In the genomic region with DNA sequence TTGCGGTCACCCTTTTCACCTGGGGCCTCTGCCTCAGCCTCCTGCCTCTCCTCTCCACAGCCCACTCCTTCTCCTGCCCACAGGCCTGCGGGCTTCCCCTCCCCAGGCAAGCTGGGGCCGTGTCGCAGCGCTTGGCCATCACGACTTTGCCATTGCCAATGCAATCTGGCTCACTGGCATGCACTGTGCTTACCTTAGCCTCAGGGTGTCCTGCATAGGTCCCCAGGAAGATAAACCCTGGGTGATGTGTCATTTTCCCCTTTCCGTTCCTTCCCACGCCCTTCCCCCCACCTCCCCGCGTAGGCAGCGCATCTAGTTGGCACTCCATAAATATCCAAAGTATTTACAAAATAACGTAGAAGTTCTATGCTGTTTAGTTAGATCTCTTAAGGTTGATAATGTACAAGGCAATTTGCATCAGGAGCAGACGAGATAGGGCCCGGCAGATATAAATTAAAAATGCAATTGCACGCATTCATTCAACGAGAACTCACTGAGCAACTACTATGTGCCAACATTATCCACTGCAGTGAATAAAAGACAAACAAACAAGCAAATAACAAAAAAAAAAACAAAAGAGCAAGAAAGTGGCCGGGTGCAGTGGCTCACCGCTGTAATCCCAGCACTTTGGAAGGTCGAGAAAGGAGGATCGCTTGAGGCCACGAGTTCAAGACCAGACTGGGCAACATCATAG, we compare ENCODE assay signal across 8 cellular contexts. TPM values are rescaled to one million over a fixed set of nuclear protein-coding genes. Genes with fewer than 3 reads are reported as not detected.
DNase-seq lines count a peak whose midpoint lies in the region; ATAC-seq and TF ChIP-seq lines count a peak whose summit lies in the region.

No MANE protein-coding gene starts in this region.

- peak overlapping the region; percentile 79 for H3K4me2 ChIP-seq in OCI-LY3 (ENCODE audit: low read length)
- H3K4me2 ChIP-seq in neuronal stem cell (ENCODE audit: insufficient read depth, low read length, poor library complexity, severe bottlenecking): peak overlapping the region; percentile 97

- H3K27ac ChIP-seq in CD8-positive, alpha-beta T cell (ENCODE audit: low read depth, low read length): peak overlapping the region; percentile 89
- H3K27ac ChIP-seq in OCI-LY3 (ENCODE audit: low read length) (no peak overlapping the region), neuronal stem cell (replicated peaks; ENCODE audit: low read length) (no peak overlapping the region)

- intact Hi-C loops in CD8-positive, alpha-beta T cell (cut with DNase I, micrococcal nuclease): loop anchor here (2.0 to 5.0 kb wide), 5 partner anchors 64 to 566 kb away; a partner anchor contains a TSS

- H3K9me3 ChIP-seq in CD8-positive, alpha-beta T cell (ENCODE audit: low read length): no peaks in the 10 kb centered on the region
- H3K9me3 ChIP-seq in OCI-LY3 (ENCODE audit: insufficient read depth, low read length): no peaks in the 10 kb centered on the region
- no peaks in the 10 kb centered on the region for H3K9me3 ChIP-seq in endocrine pancreas (ENCODE audit: control insufficient read depth, low read length)
- H3K9me3 ChIP-seq in neuronal stem cell (replicated peaks in 1 of 2; ENCODE audit: control insufficient read depth in 2 of 2, insufficient read depth in 1 of 2, low read depth in 1 of 2, low read length in 2 of 2): no peaks in the 10 kb centered on the region

- H3K9ac ChIP-seq in OCI-LY3 (ENCODE audit: low read length) (peak overlapping the region; percentile 99), endocrine pancreas (ENCODE audit: control insufficient read depth, insufficient read depth, low read length) (peak overlapping the region; percentile 99), neuronal stem cell (ENCODE audit: low read depth, low read length, poor library complexity) (peak overlapping the region; percentile 53)

- no peak overlapping the region for H3K14ac ChIP-seq in neuronal stem cell (ENCODE audit: low read length)

- H3K27ac Mint-ChIP-seq in CD8-positive, alpha-beta T cell: peak overlapping the region; percentile 96

- POLR2A ChIA-PET in CD8-positive, alpha-beta T cell (lab: Charles Lee): interaction anchor here (0.6 to 2.2 kb wide), 12 partner anchors 13 to 278 kb away, joined by 3 to 16 read pairs (median 3); a partner anchor contains a TSS

- WGBS in neuronal stem cell (ENCODE audit: extremely low coverage in 2 of 2, insufficient read length in 2 of 2, insufficient replicate concordance in 1 of 2), 2 donors: no CpG with 5 or more reads among the region's 21 CpGs

- H3K36me3 Mint-ChIP-seq in CD8-positive, alpha-beta T cell: peaks cover 35% of the 10 kb centered on the region

- H3K79me2 ChIP-seq in OCI-LY3 (ENCODE audit: low read length): peaks cover 31% of the 10 kb centered on the region

- H2BK5ac ChIP-seq in neuronal stem cell (ENCODE audit: low read length): no peak overlapping the region

- H3K4me3 ChIP-seq in CD8-positive, alpha-beta T cell (ENCODE audit: low read depth, low read length): peak overlapping the region; percentile 87
- H3K4me3 ChIP-seq in OCI-LY3 (ENCODE audit: low read length): peak overlapping the region; percentile 93
- peak overlapping the region; percentile 91 for H3K4me3 ChIP-seq in endocrine pancreas (ENCODE audit: control insufficient read depth, insufficient read depth, low read length)
- H3K4me3 ChIP-seq in neuronal stem cell (ENCODE audit: low read length in 2 of 2): peak overlapping the region; percentile 63 to 95

- H3K4me1 ChIP-seq in CD8-positive, alpha-beta T cell (ENCODE audit: insufficient read depth, low read length): peaks cover 31% of the 10 kb centered on the region
- H3K4me1 ChIP-seq in OCI-LY3 (ENCODE audit: low read length) (peaks cover 17% of the 10 kb centered on the region), endocrine pancreas (ENCODE audit: control insufficient read depth, insufficient read depth, low read length) (no peaks in the 10 kb centered on the region), neuronal stem cell (ENCODE audit: control insufficient read depth in 2 of 2, insufficient read depth in 1 of 2, low read depth in 1 of 2, low read length in 2 of 2) (peaks cover 3 to 9% of the 10 kb centered on the region in 2 donors)

- no peak overlapping the region for H2BK120ac ChIP-seq in neuronal stem cell (ENCODE audit: low read depth, low read length)

- H4K8ac ChIP-seq in neuronal stem cell (ENCODE audit: low read depth, low read length): no peak overlapping the region

- DNase-seq in CD8-positive, alpha-beta T cell: no peak
- DNase-seq in neuronal stem cell (ENCODE audit: low spot score): no peak
- DNase-seq in stimulated activated CD8-positive, alpha-beta memory T cell treated with anti-CD3 and anti-CD28 coated beads, Interleukin-4, amount 100 ng/mL, for 48 hours: no peak

- no peak for ATAC-seq in CD8-positive, alpha-beta T cell
- ATAC-seq in HG03139 (IDR thresholded peaks at IDR 0.05; ENCODE audit: unreplicated experiment) (no peak), GM21737 (IDR thresholded peaks at IDR 0.05; ENCODE audit: unreplicated experiment) (no peak), HG02938 (IDR thresholded peaks at IDR 0.05; ENCODE audit: unreplicated experiment) (no peak)

- peak overlapping the region; percentile 68 for H2BK12ac ChIP-seq in neuronal stem cell (ENCODE audit: low read length)

- peaks cover 10% of the 10 kb centered on the region for H3K79me1 ChIP-seq in neuronal stem cell (ENCODE audit: low read depth, low read length)

- no peaks in the 10 kb centered on the region for H3K9me3 Mint-ChIP-seq in CD8-positive, alpha-beta T cell

- peak overlapping the region; percentile 96 for H3K4me3 Mint-ChIP-seq in CD8-positive, alpha-beta T cell

- peaks cover 48% of the 10 kb centered on the region for H3K4me1 Mint-ChIP-seq in CD8-positive, alpha-beta T cell (ENCODE audit: low read depth)

- no peak overlapping the region for H2AK5ac ChIP-seq in neuronal stem cell (ENCODE audit: low read depth, low read length)

- no peak overlapping the region for H4K91ac ChIP-seq in neuronal stem cell (ENCODE audit: low read depth, low read length, poor library complexity)

- H3K27me3 ChIP-seq in CD8-positive, alpha-beta T cell (ENCODE audit: insufficient read depth, low read length): no peaks in the 10 kb centered on the region
- H3K27me3 ChIP-seq in OCI-LY3 (ENCODE audit: low read depth, low read length): no peaks in the 10 kb centered on the region
- no peaks in the 10 kb centered on the region for H3K27me3 ChIP-seq in endocrine pancreas (ENCODE audit: control insufficient read depth, insufficient read depth, low read length)
- no peaks in the 10 kb centered on the region for H3K27me3 ChIP-seq in neuronal stem cell (ENCODE audit: control insufficient read depth in 3 of 3, insufficient read depth in 3 of 3, low read depth in 1 of 3, low read length in 3 of 3)

- no peak overlapping the region for H3K18ac ChIP-seq in neuronal stem cell (ENCODE audit: low read length)

- no peak overlapping the region for H3K23ac ChIP-seq in neuronal stem cell (ENCODE audit: low read depth, low read length, poor library complexity)

- no peak for TF ChIP-seq CTCF in CD8-positive, alpha-beta T cell (IDR thresholded peaks at IDR 0.05)
- no peak for TF ChIP-seq CTCF in OCI-LY3 (IDR thresholded peaks at IDR 0.05; ENCODE audit: low read depth, low read length)

- H2AFZ ChIP-seq in OCI-LY3 (ENCODE audit: low read depth, low read length) (no peak overlapping the region), neuronal stem cell (ENCODE audit: low read length) (peak overlapping the region; percentile 86)

- H4K20me1 ChIP-seq in OCI-LY3 (ENCODE audit: insufficient read depth, low read length): 0 out of 2 replicates have a peak, but pooled peaks cover 4% of the 10 kb centered on the region

- CTCF ChIA-PET in CD8-positive, alpha-beta T cell (lab: Charles Lee): interaction anchor here (0.7 to 10.6 kb wide), 7 partner anchors 12 to 279 kb away, joined by 3 to 203 read pairs (median 15); no protein-coding TSS in a partner anchor

- peaks cover 14% of the 10 kb centered on the region for H3K36me3 ChIP-seq in CD8-positive, alpha-beta T cell (ENCODE audit: insufficient read depth, low read length)
- peaks cover 16% of the 10 kb centered on the region for H3K36me3 ChIP-seq in OCI-LY3 (replicated peaks; ENCODE audit: low read depth, low read length)
- no peaks in the 10 kb centered on the region for H3K36me3 ChIP-seq in endocrine pancreas (ENCODE audit: control insufficient read depth, insufficient read depth, low read length)
- peaks cover 10 to 20% of the 10 kb centered on the region in 2 donors for H3K36me3 ChIP-seq in neuronal stem cell (replicated peaks in 1 of 2; ENCODE audit: control insufficient read depth in 2 of 2, insufficient read depth in 2 of 2, low read length in 2 of 2)

- no peak overlapping the region for H3K4ac ChIP-seq in neuronal stem cell (ENCODE audit: low read length)

- H3K27me3 Mint-ChIP-seq in CD8-positive, alpha-beta T cell (ENCODE audit: low read depth): no peaks in the 10 kb centered on the region

- no peak overlapping the region for H2BK15ac ChIP-seq in neuronal stem cell (ENCODE audit: low read length)

RNA-seq across cellular contexts. Expression of a gene that starts 1.0 kb away (rescaled TPM):
- total RNA-seq in CD8-positive, alpha-beta T cell: 10 to 100 TPM; 77.0 to 93.5 TPM
- polyA plus RNA-seq in neuronal stem cell (2013, experiment 1 of 2): 32.7 TPM
- 33.9 TPM for polyA plus RNA-seq in neuronal stem cell (2013, experiment 2 of 2)

RNA-seq across cellular contexts. Expression of a gene that starts 30.2 kb away (rescaled TPM):
- 10 to 100 TPM; 69.5 to 78.7 TPM for total RNA-seq in CD8-positive, alpha-beta T cell
- polyA plus RNA-seq in neuronal stem cell (2013, experiment 1 of 2): 26.8 TPM
- polyA plus RNA-seq in neuronal stem cell (2013, experiment 2 of 2): 25.4 TPM
